In the genomic region with DNA sequence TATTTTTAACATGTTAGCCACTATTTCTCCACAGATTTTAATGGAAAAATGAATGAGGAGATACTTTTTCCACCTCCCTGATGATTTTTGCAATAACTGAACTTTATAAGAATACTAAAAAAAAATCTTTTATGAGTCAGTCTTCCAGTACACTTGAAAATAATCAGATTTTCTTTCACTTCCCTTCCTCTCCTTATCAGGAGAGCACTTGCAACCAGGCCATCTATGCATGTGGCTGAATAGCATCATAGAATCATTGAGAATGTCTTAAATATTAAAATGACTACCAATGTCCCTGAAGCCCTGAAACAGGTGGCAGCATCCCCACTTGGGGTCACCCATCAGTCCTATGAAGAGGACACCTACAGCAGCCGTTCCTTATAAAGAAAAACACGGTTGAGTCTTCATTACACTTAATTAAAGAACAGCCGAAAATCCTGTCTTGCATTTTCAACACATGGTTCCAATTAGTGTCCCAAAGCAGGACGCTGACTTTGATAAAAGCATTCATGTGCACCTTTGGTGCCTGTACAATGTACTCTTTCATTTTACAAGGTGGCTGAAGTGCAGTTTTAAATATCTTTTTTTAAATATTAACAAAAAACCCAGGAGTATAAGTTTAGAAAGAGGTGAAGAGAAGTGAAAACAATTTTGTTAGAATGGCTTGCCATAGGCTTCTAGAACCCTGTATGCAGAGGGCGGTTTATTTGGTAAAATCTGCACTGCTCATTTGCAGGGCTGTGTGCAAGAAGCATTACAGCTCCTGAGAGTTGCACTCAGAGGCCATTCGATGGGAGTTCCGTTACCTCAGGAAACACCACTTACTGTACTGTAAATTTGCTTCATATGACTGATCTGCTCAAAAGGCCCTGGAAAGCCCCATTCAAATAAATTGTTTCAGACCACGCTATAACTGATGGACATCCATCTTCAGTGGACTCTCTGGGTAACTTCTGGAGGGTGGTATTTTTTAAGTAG, we compare ENCODE assay signal across 14 cellular contexts.
DNase-seq lines count a peak whose midpoint lies in the region; ATAC-seq, FAIRE-seq and TF ChIP-seq lines count a peak whose summit lies in the region.
"Had no signal": no experiment of that assay in that cellular context is flagged by ENCODE, and none has a peak within 500 bp of the region (broad histone marks: within the 10 kb centered on the region; RNA-seq: fewer than 3 reads in every experiment).

No MANE protein-coding gene starts in this region.

- TF ChIP-seq CTCF in testis (IDR thresholded peaks at IDR 0.05) (no peak), WERI-Rb-1 (IDR thresholded peaks at IDR 0.05; ENCODE audit: low read depth, low read length) (no peak), omental fat pad (IDR thresholded peaks at IDR 0.05) (no peak), breast epithelium (IDR thresholded peaks at IDR 0.05) (no peak)

- ATAC-seq in GM19463 (IDR thresholded peaks at IDR 0.05; ENCODE audit: unreplicated experiment), result peak; percentile 43
- ATAC-seq in HG02938 (IDR thresholded peaks at IDR 0.05; ENCODE audit: unreplicated experiment), result peak; percentile 64
- no peak for ATAC-seq in omental fat pad (ENCODE audit: low FRiP score)
- ATAC-seq: effector memory CD8-positive, alpha-beta T cell; HCT116 had no signal

- no peak overlapping the region for H3K27ac ChIP-seq in testis
- H3K27ac ChIP-seq in WERI-Rb-1, result no peak overlapping the region
- H3K27ac ChIP-seq in breast epithelium, result no peak overlapping the region
- H3K27ac ChIP-seq: thyroid gland had no signal

- TF ChIP-seq POLR2A in GM12892 (IDR thresholded peaks at IDR 0.05; ENCODE audit: low read depth, low read length), result no peak
- TF ChIP-seq POLR2A in testis (IDR thresholded peaks at IDR 0.05), result no peak
- no peak for TF ChIP-seq POLR2A in breast epithelium (IDR thresholded peaks at IDR 0.05)

- WGBS in testis, 2 donors, result 79 to 82% methylated on average over 8 of the region's 8 CpGs

- H3K4me1 ChIP-seq in testis (no peaks in the 10 kb centered on the region), breast epithelium (no peaks in the 10 kb centered on the region)
- H3K4me1 ChIP-seq: thyroid gland had no signal

- H3K4me3 ChIP-seq in testis (no peak overlapping the region), WERI-Rb-1 (ENCODE audit: low read depth, low read length) (no peak overlapping the region), breast epithelium (no peak overlapping the region)
- H3K4me3 ChIP-seq: thyroid gland had no signal

- H3K27me3 ChIP-seq in testis, result no peaks in the 10 kb centered on the region
- no peaks in the 10 kb centered on the region for H3K27me3 ChIP-seq in WERI-Rb-1 (ENCODE audit: insufficient read depth, low read depth, severe bottlenecking)
- no peaks in the 10 kb centered on the region for H3K27me3 ChIP-seq in breast epithelium
- H3K27me3 ChIP-seq: thyroid gland had no signal

- FAIRE-seq in GM12892 (lab: Jason Lieb, UNC), result peak; percentile 66

- intact Hi-C loops in testis (cut with DNase I; ENCODE audit: low total_unique reads) (no loop called here), breast epithelium (cut with DNase I; ENCODE audit: low total_unique reads) (no loop called here)

- H3K36me3 ChIP-seq in testis (ENCODE audit: low read depth, missing control alignments), result no peaks in the 10 kb centered on the region
- no peaks in the 10 kb centered on the region for H3K36me3 ChIP-seq in WERI-Rb-1
- no peaks in the 10 kb centered on the region for H3K36me3 ChIP-seq in breast epithelium
- H3K36me3 ChIP-seq: thyroid gland had no signal

- H3K9me3 ChIP-seq in testis (no peaks in the 10 kb centered on the region), WERI-Rb-1 (ENCODE audit: severe bottlenecking) (peaks cover 2% of the 10 kb centered on the region), breast epithelium (peaks cover 4 to 13% of the 10 kb centered on the region in 2 donors)
- H3K9me3 ChIP-seq: thyroid gland had no signal

- DNase-seq in GM12892 (ENCODE audit: insufficient read length) (no peak), NOMO-1 treated with DMSO at 0.1 percent for 48 hours (lab: John Stamatoyannopoulos, UW; ENCODE audit: unreplicated experiment) (peak; percentile 85), testis (no peak), WERI-Rb-1 (no peak), omental fat pad (ENCODE audit: low spot score) (no peak), breast epithelium (ENCODE audit: low spot score in 2 of 2) (no peak)
- DNase-seq: activated CD8-positive, alpha-beta memory T cell treated with anti-CD3 and anti-CD28 coated beads for 24 hours; effector memory CD8-positive, alpha-beta T cell; KBM-7; NCI-H82; thyroid gland had no signal
